ENCODE assay signal across 8 cellular contexts in the genomic region with DNA sequence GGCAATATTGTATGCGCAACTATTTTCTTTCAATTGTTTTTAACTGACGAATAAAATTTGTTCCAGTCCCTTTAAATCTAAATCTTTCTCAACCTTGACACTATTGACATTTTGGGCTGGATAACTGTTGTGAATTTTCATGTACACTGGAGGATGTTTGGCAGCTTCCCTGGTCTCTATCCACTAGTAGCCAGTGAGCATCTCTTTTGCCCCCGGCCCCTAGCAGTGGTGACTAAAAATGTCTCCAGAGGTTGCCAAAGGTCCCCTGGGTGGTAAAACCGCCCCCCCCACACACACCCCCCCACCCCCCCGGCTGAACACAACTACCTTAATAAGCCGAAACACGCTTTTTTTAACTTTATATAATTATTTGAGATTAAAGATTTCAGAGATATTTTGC. TPM values are rescaled to one million over a fixed set of nuclear protein-coding genes. Genes with fewer than 3 reads are reported as not detected.
DNase-seq lines count a peak whose midpoint lies in the region; ATAC-seq and TF ChIP-seq lines count a peak whose summit lies in the region.

No MANE protein-coding gene starts in this region.

- no peak for TF ChIP-seq RAD21 in IMR-90 (IDR thresholded peaks at IDR 0.05; ENCODE audit: low read length)

- H3K27ac ChIP-seq in BLaER1 (peak overlapping the region; percentile 46; the same call in 1 of the 2 replicates), IMR-90 (ENCODE audit: insufficient read depth, low read length) (no peak overlapping the region)
- peak overlapping the region; percentile 76 for H3K27ac ChIP-seq in naive thymus-derived CD4-positive, alpha-beta T cell (ENCODE audit: low read depth, low read length)

- no peak overlapping the region for H3K56ac ChIP-seq in IMR-90 (ENCODE audit: extremely low read depth, insufficient read depth, low read length)

- no peak for ATAC-seq in IMR-90 (ENCODE audit: low read depth)
- ATAC-seq in naive thymus-derived CD4-positive, alpha-beta T cell, result no peak

- in situ Hi-C loops in IMR-90 (cut with MboI; ENCODE audit: low sequenced_read_pairs), result no loop called here

- H3K23ac ChIP-seq in IMR-90 (ENCODE audit: low read depth, low read length), result 0 out of 2 replicates have a peak overlapping the region, but pooled peaks have one; percentile 46

- no peak overlapping the region for H3K4ac ChIP-seq in IMR-90 (ENCODE audit: low read depth, low read length)

- H3K4me2 ChIP-seq in BLaER1 (peak overlapping the region; percentile 54), IMR-90 (ENCODE audit: low read depth, low read length) (peak overlapping the region; percentile 71)

- no peaks in the 10 kb centered on the region for H3K9me1 ChIP-seq in IMR-90 (ENCODE audit: insufficient read depth, low read length)

- no peak overlapping the region for H2BK20ac ChIP-seq in IMR-90 (ENCODE audit: low read depth, low read length)

- H3K27ac Mint-ChIP-seq in MCF 10A (ENCODE audit: low read depth, unreplicated experiment), result peak overlapping the region; percentile 51
- peak overlapping the region in 6 of 9 donors; percentile 40 to 88 (median 75) for H3K27ac Mint-ChIP-seq in naive thymus-derived CD4-positive, alpha-beta T cell

- no peaks in the 10 kb centered on the region; the same call in 1 of the 2 replicates for H4K20me1 ChIP-seq in BLaER1
- H4K20me1 ChIP-seq in IMR-90 (ENCODE audit: insufficient read depth, low read length), result no peaks in the 10 kb centered on the region

- no peaks in the 10 kb centered on the region for H3K4me1 Mint-ChIP-seq in MCF 10A (ENCODE audit: insufficient read depth, unreplicated experiment)
- peaks cover 0 to 33% (median 13%) of the 10 kb centered on the region in 7 donors for H3K4me1 Mint-ChIP-seq in naive thymus-derived CD4-positive, alpha-beta T cell

- H3K9ac ChIP-seq in BLaER1 (peak overlapping the region; percentile 65; the same call in 1 of the 2 replicates), IMR-90 (ENCODE audit: low read depth, low read length) (no peak overlapping the region; the same call in 1 of the 2 replicates)

- H3K9me3 ChIP-seq in BLaER1, result peaks cover 12% of the 10 kb centered on the region
- H3K9me3 ChIP-seq in IMR-90 (ENCODE audit: control insufficient read depth, insufficient read depth, low read length), result no peaks in the 10 kb centered on the region; the same call in 1 of the 2 replicates
- no peaks in the 10 kb centered on the region for H3K9me3 ChIP-seq in naive thymus-derived CD4-positive, alpha-beta T cell (ENCODE audit: control insufficient read depth in 2 of 3, low read length in 3 of 3)

- no peak overlapping the region for H4K91ac ChIP-seq in IMR-90 (ENCODE audit: insufficient read depth, low read depth, low read length)

- no peak overlapping the region for H3K18ac ChIP-seq in IMR-90 (ENCODE audit: low read depth, low read length)

- H2AK5ac ChIP-seq in IMR-90 (ENCODE audit: low read depth, low read length), result no peak overlapping the region

- H3K36me3 Mint-ChIP-seq in MCF 10A (ENCODE audit: insufficient read depth, unreplicated experiment), result peaks cover 7% of the 10 kb centered on the region
- peaks cover 0 to 18% (median 6%) of the 10 kb centered on the region in 5 donors for H3K36me3 Mint-ChIP-seq in naive thymus-derived CD4-positive, alpha-beta T cell

- POLR2A ChIA-PET in IMR-90 (lab: Charles Lee; ENCODE audit: unreplicated experiment) (no interaction called here), MCF 10A (lab: Yijun Ruan, JAX) (interaction anchor here (0.7 to 1.5 kb wide), 3 partner anchors 9 to 623 kb away, joined by 3 to 5 read pairs (median 4); no protein-coding TSS in a partner anchor)
- POLR2A ChIA-PET in naive thymus-derived CD4-positive, alpha-beta T cell (lab: Charles Lee), result interaction anchor here (1.5 kb wide), 1 partner anchor 462 kb away, joined by 5 read pairs; no protein-coding TSS in a partner anchor

- H2AFZ ChIP-seq in IMR-90 (replicated peaks; ENCODE audit: low read length, poor library complexity), result no peak overlapping the region

- WGBS in IMR-90 (ENCODE audit: extremely low coverage in 2 of 2, insufficient read length in 1 of 2), 2 experiments, result no CpG with 5 or more reads among the region's 7 CpGs

- H2AK9ac ChIP-seq in IMR-90 (replicated peaks; ENCODE audit: low read depth, low read length, poor library complexity), result no peak overlapping the region

- H2BK120ac ChIP-seq in IMR-90 (ENCODE audit: low read depth, low read length), result no peak overlapping the region

- BruUV-seq in IMR-90 (replicated peaks; lab: Mats Ljungman, UMichigan), result no TSS peak
- BruUV-seq in MCF 10A (replicated peaks; lab: Mats Ljungman, UMichigan), result no TSS peak

- H3K27me3 ChIP-seq in BLaER1, result peaks cover 28% of the 10 kb centered on the region
- no peaks in the 10 kb centered on the region for H3K27me3 ChIP-seq in IMR-90 (ENCODE audit: control insufficient read depth, insufficient read depth, low read length)
- no peaks in the 10 kb centered on the region for H3K27me3 ChIP-seq in naive thymus-derived CD4-positive, alpha-beta T cell (ENCODE audit: control insufficient read depth in 2 of 2, insufficient read depth in 2 of 2, low read length in 2 of 2)

- peaks cover 7% of the 10 kb centered on the region; the same call in 1 of the 2 replicates for H3K4me1 ChIP-seq in BLaER1
- no peaks in the 10 kb centered on the region for H3K4me1 ChIP-seq in IMR-90 (ENCODE audit: control insufficient read depth, insufficient read depth, low read length)
- peaks cover 4 to 9% of the 10 kb centered on the region in 2 donors for H3K4me1 ChIP-seq in naive thymus-derived CD4-positive, alpha-beta T cell (ENCODE audit: control insufficient read depth in 2 of 2, insufficient read depth in 2 of 2, low read length in 2 of 2)

- peaks cover 11% of the 10 kb centered on the region for H3K27me3 Mint-ChIP-seq in MCF 10A (ENCODE audit: insufficient read depth, unreplicated experiment)
- no peaks in the 10 kb centered on the region for H3K27me3 Mint-ChIP-seq in naive thymus-derived CD4-positive, alpha-beta T cell

- DNase-seq in IMR-90 (no peak), MCF 10A (ENCODE audit: unreplicated experiment) (no peak), AG08396 (ENCODE audit: low spot score) (no peak), COR-L47 (lab: John Stamatoyannopoulos, UW) (no peak), superior temporal gyrus (ENCODE audit: extremely low spot score) (no peak), AG08395 (ENCODE audit: low spot score) (no peak)
- no peak for DNase-seq in naive thymus-derived CD4-positive, alpha-beta T cell

- intact Hi-C loops in IMR-90 (cut with micrococcal nuclease) (loop anchor here (2.0 to 5.0 kb wide), 3 partner anchors 185 to 270 kb away; no protein-coding TSS in a partner anchor), MCF 10A (cut with micrococcal nuclease) (no loop called here)
- intact Hi-C loops in naive thymus-derived CD4-positive, alpha-beta T cell (cut with micrococcal nuclease), result loop anchor here (2.0 to 10.0 kb wide), 8 partner anchors 272 to 1995 kb away; a partner anchor contains a TSS

- H3K4me3 ChIP-seq in BLaER1, result peak overlapping the region; percentile 74
- peak overlapping the region; percentile 83; the same call in 1 of the 2 replicates for H3K4me3 ChIP-seq in IMR-90 (ENCODE audit: insufficient read depth, low read depth, low read length)
- H3K4me3 ChIP-seq in naive thymus-derived CD4-positive, alpha-beta T cell (ENCODE audit: low read length), result peak overlapping the region; percentile 76

- dilution Hi-C loops in IMR-90 (cut with HindIII; ENCODE audit: low sequenced_read_pairs, unreplicated experiment), result no loop called here

- TF ChIP-seq CTCF in IMR-90 (conservative IDR thresholded peaks at IDR 0.05; ENCODE audit: low read depth, low read length) (no peak), MCF 10A (IDR thresholded peaks at IDR 0.05; ENCODE audit: unreplicated experiment) (no peak)

- H3K36me3 ChIP-seq in BLaER1 (no peaks in the 10 kb centered on the region), IMR-90 (ENCODE audit: control insufficient read depth, insufficient read depth, low read length) (peaks cover 2% of the 10 kb centered on the region)
- H3K36me3 ChIP-seq in naive thymus-derived CD4-positive, alpha-beta T cell (ENCODE audit: control insufficient read depth in 2 of 3, insufficient read depth in 3 of 3, low read length in 3 of 3), result no peaks in the 10 kb centered on the region

- H4K8ac ChIP-seq in IMR-90 (ENCODE audit: low read depth in 2 of 2, low read length in 2 of 2), result no peak overlapping the region

- no peak overlapping the region for H2BK15ac ChIP-seq in IMR-90 (ENCODE audit: low read depth, low read length)

- peaks cover 18 to 21% of the 10 kb centered on the region in 2 experiments for H3K79me1 ChIP-seq in IMR-90 (ENCODE audit: low read depth in 1 of 2, low read length in 2 of 2)

- H4K5ac ChIP-seq in IMR-90 (ENCODE audit: low read depth, low read length), result no peak overlapping the region

- peak overlapping the region; percentile 80 for H3K4me3 Mint-ChIP-seq in MCF 10A (ENCODE audit: unreplicated experiment)
- peak overlapping the region; percentile 82 to 94 (median 88) for H3K4me3 Mint-ChIP-seq in naive thymus-derived CD4-positive, alpha-beta T cell

- H3K9me3 Mint-ChIP-seq in MCF 10A (ENCODE audit: unreplicated experiment), result peaks cover 13% of the 10 kb centered on the region
- H3K9me3 Mint-ChIP-seq in naive thymus-derived CD4-positive, alpha-beta T cell, result peaks cover 0 to 2% (median 0%) of the 10 kb centered on the region in 11 donors

- TF ChIP-seq POLR2A in IMR-90 (IDR thresholded peaks at IDR 0.05; ENCODE audit: low read depth, low read length), result no peak

- H2BK5ac ChIP-seq in IMR-90 (ENCODE audit: low read depth, low read length, poor library complexity, severe bottlenecking), result no peak overlapping the region

- no peak overlapping the region for H3K14ac ChIP-seq in IMR-90 (replicated peaks; ENCODE audit: low read depth, low read length)

- CTCF ChIA-PET in IMR-90 (lab: Yijun Ruan, JAX), result no interaction called here
- CTCF ChIA-PET in MCF 10A (lab: Yijun Ruan, JAX), result no interaction called here
- CTCF ChIA-PET in naive thymus-derived CD4-positive, alpha-beta T cell (lab: Charles Lee), result no interaction called here

TF ChIP-seq in IMR-90, 13 proteins besides CTCF, POLR2A, EP300 and RAD21 (continues in another document):
- no peak for TF ChIP-seq SMC3 (IDR thresholded peaks at IDR 0.05; ENCODE audit: low read depth, low read length)

RNA-seq across cellular contexts. Expression of a gene that starts 0.5 kb away (rescaled TPM):
- total RNA-seq in IMR-90 (2012; rRNA removed), result 7.7 and 14.4 TPM in 2 replicates
- 1.6 and 2.5 TPM in 2 replicates for polyA plus RNA-seq in IMR-90 (2012; rRNA removed)
- 0.05 and 0.18 TPM in 2 replicates for polyA plus RNA-seq in IMR-90 (2012; cell fraction: cytosol; rRNA removed)
- 0.24 and 2.6 TPM in 2 replicates for polyA plus RNA-seq in IMR-90 (2012; cell fraction: nucleus; rRNA removed; ENCODE audit: low replicate concordance)
- 1.9 and 2.7 TPM in 2 replicates for total RNA-seq in MCF 10A (2022)
- total RNA-seq in naive thymus-derived CD4-positive, alpha-beta T cell, result 1 to 10 TPM; 3.3 to 8.3 (median 4.0) TPM
- 1 to 10 TPM in 1 of 2 donors, under 1 TPM in 1; 0.55 to 1.4 TPM for polyA plus RNA-seq in naive thymus-derived CD4-positive, alpha-beta T cell

RNA-seq across cellular contexts. Expression of a gene that starts 0.9 kb away (rescaled TPM):
- total RNA-seq in IMR-90 (2012; rRNA removed) (22.2 and 27.8 TPM in 2 replicates), MCF 10A (2022) (8.9 and 11.3 TPM in 2 replicates)
- polyA plus RNA-seq in IMR-90 (2012; rRNA removed), result 11.1 and 14.1 TPM in 2 replicates
- 1.1 and 2.2 TPM in 2 replicates for polyA plus RNA-seq in IMR-90 (2012; cell fraction: cytosol; rRNA removed)
- polyA plus RNA-seq in IMR-90 (2012; cell fraction: nucleus; rRNA removed; ENCODE audit: low replicate concordance), result 2.0 and 32.7 TPM in 2 replicates
- total RNA-seq in naive thymus-derived CD4-positive, alpha-beta T cell, result 10 to 100 TPM in 4 of 5 experiments, 1 to 10 TPM in 1; 7.1 to 15.7 (median 13.4) TPM
- polyA plus RNA-seq in naive thymus-derived CD4-positive, alpha-beta T cell, result 1 to 10 TPM; 5.3 to 8.0 TPM
